In genomic region chr2:200136655-200137054, GRCh38 we compare ENCODE assay signal across 16 cellular contexts.
"Had no signal": no experiment of that assay in that cellular context is flagged by ENCODE, and none has a peak within 500 bp of the region (broad histone marks: within the 10 kb centered on the region; RNA-seq: fewer than 3 reads in every experiment).

No MANE protein-coding gene starts in this region.

- DNase-seq: effector CD8-positive, alpha-beta T cell; gastrocnemius medialis; heart right ventricle; hypothalamus; left ventricle myocardium superior; naive thymus-derived CD4-positive, alpha-beta T cell; posterior cingulate gyrus; sigmoid colon; stimulated activated naive CD4-positive, alpha-beta T cell; stomach; substantia nigra had no signal

- H3K36me3 ChIP-seq: gastrocnemius medialis, heart right ventricle, sigmoid colon, stomach, thoracic aorta, transverse colon had no signal

- H3K9me3 ChIP-seq: gastrocnemius medialis, sigmoid colon, stomach, thoracic aorta, transverse colon had no signal

- H3K4me3 ChIP-seq: coronary artery, gastrocnemius medialis, heart right ventricle, lung, sigmoid colon, skin epidermis, stomach, thoracic aorta, transverse colon had no signal

- H3K27ac ChIP-seq: coronary artery, gastrocnemius medialis, heart right ventricle, sigmoid colon, skin epidermis, stomach, thoracic aorta had no signal

- H3K27me3 ChIP-seq: gastrocnemius medialis, heart right ventricle, sigmoid colon, stomach, transverse colon had no signal

- H3K9me3 Mint-ChIP-seq: naive thymus-derived CD4-positive, alpha-beta T cell had no signal

- H3K27ac Mint-ChIP-seq: naive thymus-derived CD4-positive, alpha-beta T cell had no signal

- H3K4me3 Mint-ChIP-seq: naive thymus-derived CD4-positive, alpha-beta T cell had no signal

- H3K4me1 ChIP-seq: gastrocnemius medialis, heart right ventricle, stomach had no signal

- H3K36me3 Mint-ChIP-seq: naive thymus-derived CD4-positive, alpha-beta T cell had no signal

- H3K4me1 Mint-ChIP-seq: naive thymus-derived CD4-positive, alpha-beta T cell had no signal
